ENCODE assay signal across 1 cellular context in genomic region chr17:39668141-39668924, GRCh38.
TF ChIP-seq lines count a peak whose summit lies in the region.

TSS of gene PNMT (plus strand) at chr17:39668453. CDS start at chr17:39668476, 23 bp downstream.

TF ChIP-seq in HepG2, 621 proteins besides CTCF, POLR2A, EP300 and RAD21 (continued from another document and continues in another):
- TF ChIP-seq ZBTB26 (CRISPR knock-in tag; IDR thresholded peaks at IDR 0.05; ENCODE audit: borderline replicate concordance) (peak; percentile 72; the same call in 1 of the 2 replicates), HNF4G (IDR thresholded peaks at IDR 0.05; ENCODE audit: borderline replicate concordance, low read depth, low read length) (no peak), HNF4G (CRISPR knock-in tag; IDR thresholded peaks at IDR 0.05; ENCODE audit: borderline replicate concordance, low read depth) (peak; percentile 62; the same call in 1 of the 2 replicates), ZNF451 (CRISPR knock-in tag; IDR thresholded peaks at IDR 0.05) (peak; percentile 74; the same call in 1 of the 2 replicates), ZNF12 (CRISPR knock-in tag; IDR thresholded peaks at IDR 0.05) (no peak; the same call in 1 of the 2 replicates), TRIM22 (IDR thresholded peaks at IDR 0.05) (no peak), TRIM24 (CRISPR knock-in tag; IDR thresholded peaks at IDR 0.05) (no peak), ZNF280D (CRISPR knock-in tag; IDR thresholded peaks at IDR 0.05) (peak; percentile 88), RORA (CRISPR knock-in tag; IDR thresholded peaks at IDR 0.05) (no peak), ZIK1 (CRISPR knock-in tag; IDR thresholded peaks at IDR 0.05; ENCODE audit: borderline replicate concordance, low read depth) (peak; percentile 51; the same call in 1 of the 2 replicates), ZNF331 (CRISPR knock-in tag; IDR thresholded peaks at IDR 0.05) (peak; percentile 85), RXRA (CRISPR knock-in tag; IDR thresholded peaks at IDR 0.05) (peak; percentile 73), AGO2 (optimal IDR thresholded peaks at IDR 0.05; ENCODE audit: low read depth, low read length) (no peak), ZNF264 (CRISPR knock-in tag; IDR thresholded peaks at IDR 0.05) (no peak), ZNF510 (CRISPR knock-in tag; IDR thresholded peaks at IDR 0.05; ENCODE audit: low read depth) (no peak), XBP1 (CRISPR knock-in tag; IDR thresholded peaks at IDR 0.05) (no peak), TSC22D2 (CRISPR knock-in tag; IDR thresholded peaks at IDR 0.05; ENCODE audit: borderline replicate concordance) (peak; percentile 91), AFF4 (CRISPR knock-in tag; IDR thresholded peaks at IDR 0.05) (no peak), ZNF501 (CRISPR knock-in tag; IDR thresholded peaks at IDR 0.05) (peak; percentile 76), ZBTB7B (CRISPR knock-in tag; IDR thresholded peaks at IDR 0.05) (peak; percentile 86), ZNF781 (CRISPR knock-in tag; IDR thresholded peaks at IDR 0.05; ENCODE audit: borderline replicate concordance, not compliant biosample characterization) (peak; percentile 59), CREBL2 (CRISPR knock-in tag; IDR thresholded peaks at IDR 0.05; ENCODE audit: borderline replicate concordance) (peak; percentile 85; the same call in 1 of the 2 replicates), ZNF878 (CRISPR knock-in tag; IDR thresholded peaks at IDR 0.05) (peak; percentile 39; the same call in 1 of the 2 replicates), TAF1 (CRISPR knock-in tag; IDR thresholded peaks at IDR 0.05) (peak; percentile 24; the same call in 1 of the 2 replicates), ZNF766 (CRISPR knock-in tag; IDR thresholded peaks at IDR 0.05; ENCODE audit: borderline replicate concordance) (no peak), PATZ1 (CRISPR knock-in tag; IDR thresholded peaks at IDR 0.05) (peak; percentile 75; the same call in 1 of the 2 replicates), POLR2AphosphoS5 (IDR thresholded peaks at IDR 0.05; ENCODE audit: low read depth, low read length) (no peak), ZNF234 (CRISPR knock-in tag; conservative IDR thresholded peaks at IDR 0.05) (no peak), ZFY (CRISPR knock-in tag; IDR thresholded peaks at IDR 0.05) (peak; percentile 96), ZNF407 (CRISPR knock-in tag; IDR thresholded peaks at IDR 0.05; ENCODE audit: not compliant biosample characterization) (peak; percentile 73), ZNF329 (CRISPR knock-in tag; IDR thresholded peaks at IDR 0.05; ENCODE audit: low read depth) (peak; percentile 86), TAF15 (IDR thresholded peaks at IDR 0.05; ENCODE audit: low read depth, low read length, poor library complexity, severe bottlenecking) (peak; percentile 29), KLF13 (CRISPR knock-in tag; IDR thresholded peaks at IDR 0.05) (peak; percentile 83; the same call in 1 of the 2 replicates), ZNF737 (CRISPR knock-in tag; IDR thresholded peaks at IDR 0.05; ENCODE audit: borderline replicate concordance) (no peak), EZH2 (conservative IDR thresholded peaks at IDR 0.05; ENCODE audit: low read depth, low read length) (peak; percentile 90), DRAP1 (CRISPR knock-in tag; IDR thresholded peaks at IDR 0.05) (peak; percentile 58), FOXC1 (CRISPR knock-in tag; IDR thresholded peaks at IDR 0.05; ENCODE audit: borderline replicate concordance) (peak; percentile 79), FOSL1 (CRISPR knock-in tag; IDR thresholded peaks at IDR 0.05; ENCODE audit: borderline replicate concordance) (no peak), KLF9 (CRISPR knock-in tag; IDR thresholded peaks at IDR 0.05; ENCODE audit: low read depth) (no peak), ZNF576 (CRISPR knock-in tag; IDR thresholded peaks at IDR 0.05) (no peak), MED8 (CRISPR knock-in tag; IDR thresholded peaks at IDR 0.05; ENCODE audit: insufficient replicate concordance) (no peak)
